In genomic region chr12:68611094-68611818, GRCh38 we compare ENCODE assay signal across 8 cellular contexts. TPM values are rescaled to one million over a fixed set of nuclear protein-coding genes. Genes with fewer than 3 reads are reported as not detected.
DNase-seq lines count a peak whose midpoint lies in the region; ATAC-seq and TF ChIP-seq lines count a peak whose summit lies in the region.

No MANE protein-coding gene starts in this region.

- peaks cover 35% of the 10 kb centered on the region for H4K20me1 ChIP-seq in OCI-LY7 (ENCODE audit: insufficient read depth, low read length)

- TF ChIP-seq CTCF in AG09309 (IDR thresholded peaks at IDR 0.05; ENCODE audit: control insufficient read depth, insufficient read depth, low read depth, low read length, missing control alignments), result no peak
- TF ChIP-seq CTCF in OCI-LY7 (conservative IDR thresholded peaks at IDR 0.05; ENCODE audit: low read length), result no peak

- no TSS peak for BruUV-seq in OCI-LY7 (replicated peaks; lab: Mats Ljungman, UMichigan)

- peak overlapping the region; percentile 78 for H3K4me2 ChIP-seq in OCI-LY7 (ENCODE audit: low read length)

- peak overlapping the region; percentile 84 for H3K4me3 ChIP-seq in AG09309 (ENCODE audit: control insufficient read depth, low read depth, low read length)
- peak overlapping the region; percentile 95 for H3K4me3 ChIP-seq in OCI-LY7 (ENCODE audit: low read depth, low read length, poor library complexity, severe bottlenecking)
- peak overlapping the region; percentile 83 to 95 for H3K4me3 ChIP-seq in muscle layer of duodenum (ENCODE audit: low read depth in 1 of 2, low read length in 2 of 2)

- no peaks in the 10 kb centered on the region for H3K27me3 ChIP-seq in muscle layer of duodenum (ENCODE audit: low read depth, low read length)

- H3K27ac ChIP-seq in OCI-LY7 (ENCODE audit: low read depth, low read length, poor library complexity, severe bottlenecking), result peak overlapping the region; percentile 88
- peak overlapping the region; percentile 99 for H3K27ac ChIP-seq in muscle layer of duodenum (ENCODE audit: low read length)

- H3K9me2 ChIP-seq in OCI-LY7 (ENCODE audit: insufficient read depth, low read length), result no peaks in the 10 kb centered on the region

- ATAC-seq in GM18868 (IDR thresholded peaks at IDR 0.05; ENCODE audit: unreplicated experiment) (peak; percentile 25), HG03108 (IDR thresholded peaks at IDR 0.05; ENCODE audit: unreplicated experiment) (peak; percentile 6)

- H3K36me3 ChIP-seq in OCI-LY7 (ENCODE audit: insufficient read depth, low read length) (peaks cover 32% of the 10 kb centered on the region), muscle layer of duodenum (ENCODE audit: control insufficient read depth in 1 of 2, insufficient read depth in 2 of 2, low read length in 2 of 2) (peaks cover 0 to 12% of the 10 kb centered on the region in 2 donors)

- intact Hi-C loops in OCI-LY7 (cut with micrococcal nuclease; ENCODE audit: unreplicated experiment), result loop anchor here (2.0 to 5.0 kb wide), 4 partner anchors 76 to 619 kb away; partner anchors contain the start of genes MDM2, NUP107 and SLC35E3

- POLR2A ChIA-PET in OCI-LY7 (lab: Charles Lee), result interaction anchor here (0.6 to 8.7 kb wide), 11 partner anchors 12 to 253 kb away, joined by 3 to 64 read pairs (median 4); no protein-coding TSS in a partner anchor

- H3K79me2 ChIP-seq in OCI-LY7 (ENCODE audit: insufficient read depth, low read depth, low read length), result peaks cover 50% of the 10 kb centered on the region

- H3K9me3 ChIP-seq in OCI-LY7 (ENCODE audit: low read length) (no peaks in the 10 kb centered on the region), muscle layer of duodenum (ENCODE audit: control insufficient read depth in 1 of 2, low read length in 2 of 2) (no peaks in the 10 kb centered on the region)

- no peak for DNase-seq in AG09309 (ENCODE audit: low read depth)
- peak; percentile 75 for DNase-seq in OCI-LY7 (ENCODE audit: low spot score)
- peak; percentile 9 to 18 for DNase-seq in activated T-helper 1 cell treated with anti-CD3 and anti-CD28 coated beads, Interleukin-2, amount 50 U/mL, for 16 hours (ENCODE audit: low read depth in 1 of 2, low spot score in 1 of 2)
- DNase-seq in fibroblast of gingiva (ENCODE audit: low read depth), result peak; percentile 81
- DNase-seq in superior temporal gyrus (ENCODE audit: extremely low spot score), result peak; percentile 63

- CTCF ChIA-PET in OCI-LY7 (lab: Charles Lee; ENCODE audit: unreplicated experiment), result no interaction called here

- H3K4me1 ChIP-seq in OCI-LY7 (ENCODE audit: insufficient read depth, low read length, poor library complexity, severe bottlenecking), result peaks cover 35% of the 10 kb centered on the region
- H3K4me1 ChIP-seq in muscle layer of duodenum (ENCODE audit: control insufficient read depth in 1 of 2, insufficient read depth in 2 of 2, low read length in 2 of 2), result peaks cover 8 to 32% of the 10 kb centered on the region in 2 donors

- H2AFZ ChIP-seq in OCI-LY7 (ENCODE audit: low read length), result no peak overlapping the region

RNA-seq across cellular contexts. Expression of gene RAP1B, which starts 0.6 kb away (rescaled TPM):
- total RNA-seq in OCI-LY7 (2014; rRNA removed; shearing (Covaris generic)), result 100 and 101 TPM in 2 replicates
- total RNA-seq in OCI-LY7 (2022), result 164 and 166 TPM in 2 replicates
